ENCODE assay signal across 18 cellular contexts in genomic region chr16:85987750-85988078, GRCh38.
A peak's percentile ranks its signal among the peaks of the same experiment; 100 is the strongest.
DNase-seq lines count a peak whose midpoint lies in the region; ATAC-seq, FAIRE-seq and TF ChIP-seq lines count a peak whose summit lies in the region.
"Had no signal": no experiment of that assay in that cellular context is flagged by ENCODE, and none has a peak within 500 bp of the region (broad histone marks: within the 10 kb centered on the region; RNA-seq: fewer than 3 reads in every experiment).

No MANE protein-coding gene starts in this region.

- no peaks in the 10 kb centered on the region for H4K20me1 ChIP-seq in KMS-11 (ENCODE audit: insufficient read depth)
- peaks cover 7% of the 10 kb centered on the region; the same call in 1 of the 2 replicates for H4K20me1 ChIP-seq in K562 (replicated peaks; ENCODE audit: control insufficient read depth, insufficient read depth, low read length)
- no peaks in the 10 kb centered on the region for H4K20me1 ChIP-seq in PC-3 (ENCODE audit: low read length)

- peaks cover 77% of the 10 kb centered on the region for H3K4me1 Mint-ChIP-seq in activated naive CD4-positive, alpha-beta T cell treated with anti-CD3 and anti-CD28 coated beads, Interleukin-2, amount 50 U/mL, for 24 hours
- H3K4me1 Mint-ChIP-seq in activated naive CD4-positive, alpha-beta T cell treated with anti-CD3 and anti-CD28 coated beads, Interleukin-2, amount 10 ng/mL, durations not matched to agents 7 days and 5 days = peaks cover 47% of the 10 kb centered on the region
- H3K4me1 Mint-ChIP-seq in stimulated activated naive B cell treated with anti-CD40 and anti-IgM and Interleukin-4, amounts not matched to agents 10 μg/mL and 1 μg/mL and 100 μg/mL, for 72 hours = peaks cover 81 to 100% of the 10 kb centered on the region in 2 donors

- CTCF ChIA-PET in activated naive CD4-positive, alpha-beta T cell treated with anti-CD3 and anti-CD28 coated beads, Interleukin-2, amount 10 ng/mL, durations not matched to agents 7 days and 5 days (lab: Charles Lee) = interaction anchor here (0.7 to 8.3 kb wide), 13 partner anchors 11 to 187 kb away, joined by 3 to 234 read pairs (median 5); partner anchors contain the start of gene IRF8
- CTCF ChIA-PET in K562 (lab: Yijun Ruan, JAX; ENCODE audit: low intra/inter-chr PET ratio) (interaction anchor here (3.9 kb wide), 1 partner anchor 166 kb away, joined by 41 read pairs; no protein-coding TSS in a partner anchor), PC-3 (lab: Charles Lee) (interaction anchor here (1.2 kb wide), 1 partner anchor 166 kb away, joined by 10 read pairs; no protein-coding TSS in a partner anchor)

- no peak overlapping the region for H3K4me2 ChIP-seq in KMS-11
- no peak overlapping the region for H3K4me2 ChIP-seq in K562 (ENCODE audit: insufficient read depth, low read length)
- no peak overlapping the region for H3K4me2 ChIP-seq in PC-3 (ENCODE audit: low read length)

- H3K4me3 ChIP-seq in KMS-11 (IDR thresholded peaks at IDR 0.05; ENCODE audit: insufficient read depth, low read depth, low read length) (no peak overlapping the region), K562 (no peak overlapping the region), PC-3 (ENCODE audit: low read length) (no peak overlapping the region)
- H3K4me3 ChIP-seq: lung, psoas muscle had no signal

- no peak overlapping the region for H2AFZ ChIP-seq in KMS-11 (ENCODE audit: low read depth)
- no peak overlapping the region for H2AFZ ChIP-seq in K562 (ENCODE audit: low read depth, low read length)
- no peak overlapping the region for H2AFZ ChIP-seq in PC-3 (ENCODE audit: low read length)

- in situ Hi-C loops in K562 (cut with MboI) = loop anchor here (5.0 kb wide), 1 partner anchor 165 kb away; no protein-coding TSS in a partner anchor

- H3K36me3 ChIP-seq in KMS-11 (ENCODE audit: insufficient read depth) = no peaks in the 10 kb centered on the region
- H3K36me3 ChIP-seq in K562 (ENCODE audit: control insufficient read depth, insufficient read depth, low read length) = no peaks in the 10 kb centered on the region
- H3K36me3 ChIP-seq in PC-3 (ENCODE audit: low read depth, low read length) = no peaks in the 10 kb centered on the region
- H3K36me3 ChIP-seq: brain microvascular endothelial cell had no signal

- H3K79me2 ChIP-seq in KMS-11 (ENCODE audit: insufficient read depth, low read depth) = no peaks in the 10 kb centered on the region
- H3K79me2 ChIP-seq in K562 (ENCODE audit: control insufficient read depth, insufficient read depth, low read length) = no peaks in the 10 kb centered on the region
- no peaks in the 10 kb centered on the region for H3K79me2 ChIP-seq in PC-3 (ENCODE audit: low read length)

- TF ChIP-seq RAD21 in K562 (CRISPR knock-in tag; conservative IDR thresholded peaks at IDR 0.05 in 1 of 2, IDR thresholded peaks at IDR 0.05 in 1 of 2) = no peak

- BruUV-seq in K562 (replicated peaks; lab: Mats Ljungman, UMichigan) = no TSS peak
- BruUV-seq in PC-3 (replicated peaks; lab: Mats Ljungman, UMichigan) = no TSS peak

- no peaks in the 10 kb centered on the region for H3K4me1 ChIP-seq in KMS-11 (ENCODE audit: low read depth, poor library complexity, severe bottlenecking)
- no peaks in the 10 kb centered on the region for H3K4me1 ChIP-seq in K562 (replicated peaks in 1 of 2; ENCODE audit: control insufficient read depth in 2 of 2, insufficient read depth in 2 of 2, low read length in 2 of 2)
- no peaks in the 10 kb centered on the region for H3K4me1 ChIP-seq in PC-3 (ENCODE audit: insufficient read depth, low read length)
- H3K4me1 ChIP-seq: psoas muscle had no signal

- no peak overlapping the region for H3K4me3 Mint-ChIP-seq in activated naive CD4-positive, alpha-beta T cell treated with anti-CD3 and anti-CD28 coated beads, Interleukin-2, amount 50 U/mL, for 24 hours
- no peak overlapping the region for H3K4me3 Mint-ChIP-seq in activated naive CD4-positive, alpha-beta T cell treated with anti-CD3 and anti-CD28 coated beads, Interleukin-2, amount 10 ng/mL, durations not matched to agents 7 days and 5 days
- peak overlapping the region; percentile 33 to 39 for H3K4me3 Mint-ChIP-seq in stimulated activated naive B cell treated with anti-CD40 and anti-IgM and Interleukin-4, amounts not matched to agents 10 μg/mL and 1 μg/mL and 100 μg/mL, for 72 hours
- H3K4me3 Mint-ChIP-seq: naive thymus-derived CD8-positive, alpha-beta T cell had no signal

- H3K36me3 Mint-ChIP-seq in activated naive CD4-positive, alpha-beta T cell treated with anti-CD3 and anti-CD28 coated beads, Interleukin-2, amount 50 U/mL, for 24 hours = no peaks in the 10 kb centered on the region
- H3K36me3 Mint-ChIP-seq in activated naive CD4-positive, alpha-beta T cell treated with anti-CD3 and anti-CD28 coated beads, Interleukin-2, amount 10 ng/mL, durations not matched to agents 7 days and 5 days = no peaks in the 10 kb centered on the region
- H3K36me3 Mint-ChIP-seq in stimulated activated naive B cell treated with anti-CD40 and anti-IgM and Interleukin-4, amounts not matched to agents 10 μg/mL and 1 μg/mL and 100 μg/mL, for 72 hours = no peaks in the 10 kb centered on the region
- H3K36me3 Mint-ChIP-seq: immature natural killer cell; naive thymus-derived CD8-positive, alpha-beta T cell had no signal

- no peak for DNase-seq in activated naive CD4-positive, alpha-beta T cell treated with anti-CD3 and anti-CD28 coated beads, Interleukin-2, amount 10 ng/mL, durations not matched to agents 7 days and 5 days
- DNase-seq in K562 (ENCODE audit: extremely low read depth in 1 of 4, low spot score in 3 of 4) (peak in 3 of 4 experiments; percentile 90 to 94 (median 93)), PC-3 (no peak), LoVo (ENCODE audit: low spot score) (no peak), NCI-H82 treated with DMSO at 0.1 percent for 48 hours (lab: John Stamatoyannopoulos, UW; ENCODE audit: unreplicated experiment) (no peak)
- no peak for DNase-seq in stimulated activated naive B cell treated with anti-CD40 and anti-IgM and Interleukin-4, amounts not matched to agents 10 μg/mL and 1 μg/mL and 100 μg/mL, for 72 hours
- DNase-seq: activated gamma-delta T cell, brain microvascular endothelial cell, NCI-H2081, NCI-H526 treated with DMSO at 0.1 percent for 48 hours, psoas muscle had no signal

- no peaks in the 10 kb centered on the region for H3F3A ChIP-seq in PC-3 (ENCODE audit: low read length, unreplicated experiment)

- ATAC-seq in K562 (no peak), PC-3 (no peak)
- ATAC-seq in stimulated activated naive B cell treated with anti-CD40 and anti-IgM and Interleukin-4, amounts not matched to agents 10 μg/mL and 1 μg/mL and 100 μg/mL, for 72 hours (replicated peaks) = no peak
- ATAC-seq: psoas muscle had no signal

- TF ChIP-seq EP300 in K562 (IDR thresholded peaks at IDR 0.05; ENCODE audit: low read length) = no peak

- H3K9me1 ChIP-seq in K562 (ENCODE audit: control insufficient read depth, insufficient read depth, low read length) = no peaks in the 10 kb centered on the region

- no peaks in the 10 kb centered on the region for H3K27me3 Mint-ChIP-seq in activated naive CD4-positive, alpha-beta T cell treated with anti-CD3 and anti-CD28 coated beads, Interleukin-2, amount 50 U/mL, for 24 hours
- H3K27me3 Mint-ChIP-seq in activated naive CD4-positive, alpha-beta T cell treated with anti-CD3 and anti-CD28 coated beads, Interleukin-2, amount 10 ng/mL, durations not matched to agents 7 days and 5 days = peaks cover 15% of the 10 kb centered on the region
- no peaks in the 10 kb centered on the region for H3K27me3 Mint-ChIP-seq in stimulated activated naive B cell treated with anti-CD40 and anti-IgM and Interleukin-4, amounts not matched to agents 10 μg/mL and 1 μg/mL and 100 μg/mL, for 72 hours

- TF ChIP-seq CTCF in KMS-11 (conservative IDR thresholded peaks at IDR 0.05; ENCODE audit: low read depth, low read length) (peak; percentile 35; the same call in 1 of the 2 replicates), K562 (IDR thresholded peaks at IDR 0.05 in 2 of 3, conservative IDR thresholded peaks at IDR 0.05 in 1 of 3; ENCODE audit: insufficient read depth in 2 of 3, low read depth in 1 of 3, low read length in 3 of 3) (0 out of 6 replicates have a peak, but pooled peaks of 1 of the 3 experiments have one; percentile 10), PC-3 (conservative IDR thresholded peaks at IDR 0.05; ENCODE audit: low read depth, low read length) (no peak)

- H3K27ac Mint-ChIP-seq in activated naive CD4-positive, alpha-beta T cell treated with anti-CD3 and anti-CD28 coated beads, Interleukin-2, amount 50 U/mL, for 24 hours = peak overlapping the region; percentile 99
- H3K27ac Mint-ChIP-seq in activated naive CD4-positive, alpha-beta T cell treated with anti-CD3 and anti-CD28 coated beads, Interleukin-2, amount 10 ng/mL, durations not matched to agents 7 days and 5 days = no peak overlapping the region
- peak overlapping the region; percentile 91 for H3K27ac Mint-ChIP-seq in stimulated activated naive B cell treated with anti-CD40 and anti-IgM and Interleukin-4, amounts not matched to agents 10 μg/mL and 1 μg/mL and 100 μg/mL, for 72 hours

- H3K9me3 Mint-ChIP-seq in activated naive CD4-positive, alpha-beta T cell treated with anti-CD3 and anti-CD28 coated beads, Interleukin-2, amount 50 U/mL, for 24 hours = peaks cover 4% of the 10 kb centered on the region
- H3K9me3 Mint-ChIP-seq in activated naive CD4-positive, alpha-beta T cell treated with anti-CD3 and anti-CD28 coated beads, Interleukin-2, amount 10 ng/mL, durations not matched to agents 7 days and 5 days = no peaks in the 10 kb centered on the region
- peaks cover 4 to 6% of the 10 kb centered on the region in 2 donors for H3K9me3 Mint-ChIP-seq in stimulated activated naive B cell treated with anti-CD40 and anti-IgM and Interleukin-4, amounts not matched to agents 10 μg/mL and 1 μg/mL and 100 μg/mL, for 72 hours
- H3K9me3 Mint-ChIP-seq: immature natural killer cell; naive thymus-derived CD8-positive, alpha-beta T cell had no signal

- H3K27me3 ChIP-seq in KMS-11 (ENCODE audit: insufficient read depth, low read depth) = peaks cover 55% of the 10 kb centered on the region
- peaks cover 56 to 73% of the 10 kb centered on the region in 2 experiments for H3K27me3 ChIP-seq in K562 (ENCODE audit: control insufficient read depth in 2 of 2, insufficient read depth in 2 of 2, low read length in 2 of 2)
- peaks cover 89% of the 10 kb centered on the region for H3K27me3 ChIP-seq in PC-3 (ENCODE audit: low read length)

- WGBS in K562 (ENCODE audit: insufficient coverage, low coverage, missing lambda C conversion rate) = 3% methylated on average over 3 of the region's 5 CpGs

- no peaks in the 10 kb centered on the region for H3K9me2 ChIP-seq in PC-3 (replicated peaks; ENCODE audit: low read length)

- no peak for TF ChIP-seq POLR2A in K562 (conservative IDR thresholded peaks at IDR 0.05)

- H3K9ac ChIP-seq in KMS-11 (no peak overlapping the region), K562 (ENCODE audit: insufficient read depth in 1 of 2, low read depth in 2 of 2, low read length in 2 of 2) (no peak overlapping the region), PC-3 (ENCODE audit: low read length) (no peak overlapping the region)

- intact Hi-C loops in K562 (cut with micrococcal nuclease) (loop anchor here (1.0 kb wide), 1 partner anchor 166 kb away; no protein-coding TSS in a partner anchor), PC-3 (cut with micrococcal nuclease) (no loop called here)

- FAIRE-seq in K562 (lab: Jason Lieb, UNC) = no peak
- FAIRE-seq: G401.6, H54 had no signal

- POLR2A ChIA-PET in K562 (lab: Yijun Ruan, JAX) = interaction anchor here (0.5 kb wide), 1 partner anchor 1219 kb away, joined by 3 read pairs; no protein-coding TSS in a partner anchor
- POLR2A ChIA-PET in PC-3 (lab: Charles Lee; ENCODE audit: unreplicated experiment) = no interaction called here

- no peak overlapping the region for H3K27ac ChIP-seq in KMS-11
- H3K27ac ChIP-seq in K562 (ENCODE audit: extremely low read depth, low read depth, low read length) = no peak overlapping the region
- no peak overlapping the region for H3K27ac ChIP-seq in PC-3 (ENCODE audit: low read length)
- H3K27ac ChIP-seq: brain microvascular endothelial cell, psoas muscle had no signal

- no peaks in the 10 kb centered on the region for H3K9me3 ChIP-seq in K562 (replicated peaks; ENCODE audit: control insufficient read depth, insufficient read depth, low read depth, low read length)
- no peaks in the 10 kb centered on the region for H3K9me3 ChIP-seq in PC-3 (ENCODE audit: low read length)
- H3K9me3 ChIP-seq: psoas muscle had no signal

Comparison
In these comparisons a context has a peak if more than half of its experiments do, and no peak if none do; other contexts are left out.
1. H3K4me3 Mint-ChIP-seq: peak in stimulated activated naive B cell treated with anti-CD40 and anti-IgM and Interleukin-4, amounts not matched to agents 10 μg/mL and 1 μg/mL and 100 μg/mL, for 72 hours (2 of 2); none in activated naive CD4-positive, alpha-beta T cell treated with anti-CD3 and anti-CD28 coated beads, Interleukin-2, amount 50 U/mL, for 24 hours (single experiment) and activated naive CD4-positive, alpha-beta T cell treated with anti-CD3 and anti-CD28 coated beads, Interleukin-2, amount 10 ng/mL, durations not matched to agents 7 days and 5 days (single experiment).
2. DNase-seq: peak in K562 (3 of 4); none in activated naive CD4-positive, alpha-beta T cell treated with anti-CD3 and anti-CD28 coated beads, Interleukin-2, amount 10 ng/mL, durations not matched to agents 7 days and 5 days (single experiment), stimulated activated naive B cell treated with anti-CD40 and anti-IgM and Interleukin-4, amounts not matched to agents 10 μg/mL and 1 μg/mL and 100 μg/mL, for 72 hours (single experiment), PC-3 (single experiment), LoVo (single experiment) and NCI-H82 treated with DMSO at 0.1 percent for 48 hours (single experiment).